In genomic region chr18:2657043-2657512, GRCh38 we compare ENCODE assay signal across 7 cellular contexts. TPM values are rescaled to one million over a fixed set of nuclear protein-coding genes. Genes with fewer than 3 reads are reported as not detected.
DNase-seq lines count a peak whose midpoint lies in the region; ATAC-seq and TF ChIP-seq lines count a peak whose summit lies in the region.

No MANE protein-coding gene starts in this region.

- ATAC-seq in GM18909 (IDR thresholded peaks at IDR 0.05; ENCODE audit: poor library complexity, unreplicated experiment) (no peak), mucosa of descending colon (no peak)

- DNase-seq in SJSA1 (ENCODE audit: low read depth in 1 of 2, low spot score in 2 of 2) (peak in 1 of 2 experiments; percentile 38), fibroblast of villous mesenchyme (ENCODE audit: low read depth) (no peak), DMS114 treated with DMSO at 0.1 percent for 48 hours (lab: John Stamatoyannopoulos, UW; ENCODE audit: unreplicated experiment) (no peak), mucosa of descending colon (no peak)

- no peak for TF ChIP-seq CTCF in HEK293 (tag by site-specific recombination; IDR thresholded peaks at IDR 0.05)
- no peak for TF ChIP-seq CTCF in fibroblast of villous mesenchyme (IDR thresholded peaks at IDR 0.05; ENCODE audit: insufficient read depth, low read depth, low read length)
- TF ChIP-seq CTCF in mucosa of descending colon (IDR thresholded peaks at IDR 0.05), result no peak

- POLR2A ChIA-PET in HEK293 (lab: Yijun Ruan, JAX), result interaction anchor here (0.9 to 2.6 kb wide), 8 partner anchors 12 to 86 kb away, joined by 3 to 12 read pairs (median 5); partner anchors contain the start of genes METTL4 and NDC80

- H3K9ac ChIP-seq in skeletal muscle tissue (ENCODE audit: low read depth in 1 of 3, low read length in 3 of 3), result peak overlapping the region; percentile 82 to 94 (median 87)

- H3K27me3 ChIP-seq in SJSA1 (replicated peaks) (no peaks in the 10 kb centered on the region), skeletal muscle tissue (ENCODE audit: control insufficient read depth in 3 of 3, insufficient read depth in 3 of 3, low read length in 3 of 3) (no peaks in the 10 kb centered on the region)

- H3K36me3 ChIP-seq in HEK293 (ENCODE audit: control insufficient read depth in 2 of 2, insufficient read depth in 1 of 2, low read length in 2 of 2), result peaks cover 0 to 3% of the 10 kb centered on the region in 2 experiments; a peak in 1 of 3 replicates
- peaks cover 19% of the 10 kb centered on the region for H3K36me3 ChIP-seq in SJSA1
- no peaks in the 10 kb centered on the region for H3K36me3 ChIP-seq in skeletal muscle tissue (ENCODE audit: control insufficient read depth in 3 of 3, insufficient read depth in 3 of 3, low read length in 3 of 3)
- peaks cover 4% of the 10 kb centered on the region for H3K36me3 ChIP-seq in mucosa of descending colon (ENCODE audit: low read depth)

- intact Hi-C loops in mucosa of descending colon (cut with DNase I, micrococcal nuclease), result loop anchor here in 1 of 2 donors (10.0 kb wide), 1 partner anchor 82 kb away; the partner anchor contains the start of genes METTL4 and NDC80

- H3K4me1 ChIP-seq in HEK293 (ENCODE audit: control insufficient read depth, insufficient read depth, low read length) (peaks cover 7% of the 10 kb centered on the region), SJSA1 (replicated peaks) (peaks cover 24% of the 10 kb centered on the region), skeletal muscle tissue (ENCODE audit: control insufficient read depth in 3 of 3, insufficient read depth in 3 of 3, low read length in 3 of 3) (peaks cover 8 to 20% (median 12%) of the 10 kb centered on the region in 3 donors), mucosa of descending colon (ENCODE audit: low read depth) (peaks cover 28% of the 10 kb centered on the region)

- CTCF ChIA-PET in HEK293 (lab: Yijun Ruan, JAX), result no interaction called here

- H3K27ac ChIP-seq in HEK293 (ENCODE audit: extremely low read depth, low read depth, low read length), result peak overlapping the region; percentile 99
- H3K27ac ChIP-seq in SJSA1, result peak overlapping the region; percentile 86; the same call in 1 of the 2 replicates
- peak overlapping the region; percentile 90 for H3K27ac ChIP-seq in skeletal muscle tissue (ENCODE audit: low read depth, low read length)

- H3K4me3 ChIP-seq in HEK293 (ENCODE audit: low read depth, low read length), result peak overlapping the region; percentile 93
- peak overlapping the region; percentile 95 for H3K4me3 ChIP-seq in SJSA1
- peak overlapping the region; percentile 74 for H3K4me3 ChIP-seq in fibroblast of villous mesenchyme (ENCODE audit: low read depth, low read length)
- peak overlapping the region; percentile 87 to 98 (median 90) for H3K4me3 ChIP-seq in skeletal muscle tissue (ENCODE audit: low read length in 3 of 3)
- no peak overlapping the region for H3K4me3 ChIP-seq in mucosa of descending colon

- H3K9me3 ChIP-seq in HEK293 (ENCODE audit: control insufficient read depth, insufficient read depth, low read depth, low read length), result no peaks in the 10 kb centered on the region
- H3K9me3 ChIP-seq in SJSA1 (replicated peaks), result no peaks in the 10 kb centered on the region
- H3K9me3 ChIP-seq in skeletal muscle tissue (ENCODE audit: control insufficient read depth in 3 of 3, low read length in 3 of 3), result no peaks in the 10 kb centered on the region
- no peaks in the 10 kb centered on the region for H3K9me3 ChIP-seq in mucosa of descending colon

TF ChIP-seq in HEK293, 187 proteins besides CTCF, POLR2A, EP300 and RAD21:
- TF ChIP-seq PRDM6 (tag by site-specific recombination; IDR thresholded peaks at IDR 0.05) (peak; percentile 58; the same call in 1 of the 2 replicates), ZNF16 (tag by site-specific recombination; IDR thresholded peaks at IDR 0.05; ENCODE audit: low read depth) (no peak), ZNF423 (tag by site-specific recombination; IDR thresholded peaks at IDR 0.05) (no peak), ZNF366 (tag by site-specific recombination; conservative IDR thresholded peaks at IDR 0.05) (peak; percentile 22; the same call in 1 of the 2 replicates), ZNF488 (tag by site-specific recombination; IDR thresholded peaks at IDR 0.05) (no peak), PRDM1 (tag by site-specific recombination; IDR thresholded peaks at IDR 0.05) (peak; percentile 80), GLI4 (tag by site-specific recombination; IDR thresholded peaks at IDR 0.05) (no peak), ZNF24 (tag by site-specific recombination; IDR thresholded peaks at IDR 0.05) (no peak), GLI2 (tag by site-specific recombination; IDR thresholded peaks at IDR 0.05; ENCODE audit: borderline replicate concordance, low read depth) (no peak), KLF8 (tag by site-specific recombination; IDR thresholded peaks at IDR 0.05) (no peak)

RNA-seq across cellular contexts. Expression of gene SMCHD1, which starts 1.6 kb away (rescaled TPM):
- 60.2 and 84.4 TPM in 2 replicates for total RNA-seq in SJSA1 (2014; rRNA removed; shearing (Covaris generic))
- 72.8 and 104 TPM in 2 replicates for total RNA-seq in fibroblast of villous mesenchyme
- total RNA-seq in skeletal muscle tissue, result 102 TPM
- 10 to 100 TPM; 66.4 to 94.3 (median 83.4) TPM for total RNA-seq in mucosa of descending colon
